Comparison of ENCODE assay signal across 1 cellular context in genomic region chr6:50185006-50185405, GRCh38.
TF ChIP-seq lines count a peak whose summit lies in the region.

No MANE protein-coding gene starts in this region.

TF ChIP-seq in SK-N-SH, 30 proteins besides CTCF, POLR2A, EP300 and RAD21 (continued from another document):
- TF ChIP-seq REST (IDR thresholded peaks at IDR 0.05; ENCODE audit: low read depth, low read length) (no peak), MEF2A (IDR thresholded peaks at IDR 0.05; ENCODE audit: borderline replicate concordance, low read depth) (no peak), PBX3 (IDR thresholded peaks at IDR 0.05) (no peak), USF1 (IDR thresholded peaks at IDR 0.05; ENCODE audit: borderline replicate concordance, low read depth) (no peak), GATA2 (CRISPR knock-in tag; IDR thresholded peaks at IDR 0.05) (no peak), RXRA (IDR thresholded peaks at IDR 0.05; ENCODE audit: borderline replicate concordance, low read depth) (no peak)
